In the genomic region with DNA sequence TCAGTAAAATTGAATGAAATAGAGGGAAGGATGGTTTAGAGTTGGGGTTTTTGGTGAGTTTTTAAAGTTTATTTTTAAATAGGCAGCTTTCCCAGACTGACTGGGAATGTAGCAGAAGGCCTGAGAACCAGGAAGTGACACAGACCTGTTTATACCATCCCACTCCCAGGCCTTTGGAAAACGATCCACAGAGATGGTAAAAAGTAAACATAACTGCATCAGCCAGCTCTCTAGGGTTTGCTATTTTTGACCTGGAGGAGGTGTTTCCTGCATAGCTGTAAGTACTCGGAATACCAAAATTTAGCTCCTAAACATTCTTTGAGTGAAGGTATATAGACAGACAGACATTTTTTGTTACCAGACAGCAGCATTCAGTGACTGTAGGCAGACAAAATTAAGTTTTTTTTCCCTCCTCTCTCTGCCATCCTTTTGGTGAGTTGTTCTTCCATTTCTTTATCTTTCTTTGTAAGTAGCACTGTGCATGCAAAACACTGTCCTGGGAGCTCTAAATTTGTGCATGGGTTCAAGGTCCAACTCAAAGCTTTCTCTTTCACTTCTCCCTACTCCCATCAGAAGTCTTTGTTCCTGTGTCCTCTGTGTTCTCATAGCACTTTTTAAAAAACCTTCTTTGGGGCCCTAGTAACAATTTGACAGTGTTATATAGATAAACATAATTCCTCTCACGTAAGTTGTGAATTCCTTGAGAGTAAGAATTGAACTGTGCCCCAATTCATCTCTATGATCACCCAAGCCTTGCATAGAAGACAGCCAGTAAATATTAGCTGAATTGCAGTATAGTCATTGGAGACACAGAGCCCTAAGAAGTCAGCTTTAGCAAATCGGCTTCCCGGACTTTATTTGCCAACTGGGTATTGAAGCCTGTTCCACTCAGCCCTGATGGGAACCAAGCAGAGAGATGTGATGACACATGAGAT, we compare ENCODE assay signal across 1 cellular context.
TF ChIP-seq lines count a peak whose summit lies in the region.

No MANE protein-coding gene starts in this region.

TF ChIP-seq in H1, 55 proteins besides CTCF, POLR2A, EP300 and RAD21 (continued from another document):
- TF ChIP-seq TCF12 (IDR thresholded peaks at IDR 0.05; ENCODE audit: low read depth, low read length) = no peak
